15 cellular contexts compared by ENCODE assay signal in genomic region chr1:221419513-221420088, GRCh38.
DNase-seq lines count a peak whose midpoint lies in the region; ATAC-seq and TF ChIP-seq lines count a peak whose summit lies in the region.
"Had no signal": no experiment of that assay in that cellular context is flagged by ENCODE, and none has a peak within 500 bp of the region (broad histone marks: within the 10 kb centered on the region; RNA-seq: fewer than 3 reads in every experiment).

No MANE protein-coding gene starts in this region.

- CTCF ChIA-PET in activated CD8-positive, alpha-beta T cell treated with anti-CD3 and anti-CD28 coated beads for 36 hours (lab: Charles Lee), result no interaction called here

- no peak for TF ChIP-seq CTCF in omental fat pad (IDR thresholded peaks at IDR 0.05)
- no peak for TF ChIP-seq CTCF in activated CD8-positive, alpha-beta T cell treated with anti-CD3 and anti-CD28 coated beads for 36 hours (IDR thresholded peaks at IDR 0.05)

- peak overlapping the region; percentile 23 for H3K27ac ChIP-seq in epithelial cell of prostate
- H3K27ac ChIP-seq: dorsolateral prefrontal cortex, SJSA1, VCaP had no signal

- H3K4me3 Mint-ChIP-seq in activated CD8-positive, alpha-beta T cell treated with anti-CD3 and anti-CD28 coated beads for 36 hours, result no peak overlapping the region
- H3K4me3 Mint-ChIP-seq: CD8-positive, alpha-beta T cell; nephron progenitor cell had no signal

- peak; percentile 96 for ATAC-seq in omental fat pad (ENCODE audit: low FRiP score)
- no peak for ATAC-seq in HG03439 (IDR thresholded peaks at IDR 0.05; ENCODE audit: unreplicated experiment)
- no peak for ATAC-seq in activated CD8-positive, alpha-beta T cell treated with anti-CD3 and anti-CD28 coated beads for 36 hours
- ATAC-seq: CD8-positive, alpha-beta T cell; K562 had no signal

- intact Hi-C loops in activated CD8-positive, alpha-beta T cell treated with anti-CD3 and anti-CD28 coated beads for 36 hours (cut with micrococcal nuclease), result no loop called here

- no peaks in the 10 kb centered on the region for H3K4me1 Mint-ChIP-seq in activated CD8-positive, alpha-beta T cell treated with anti-CD3 and anti-CD28 coated beads for 36 hours (ENCODE audit: low read depth)

- POLR2A ChIA-PET in activated CD8-positive, alpha-beta T cell treated with anti-CD3 and anti-CD28 coated beads for 36 hours (lab: Charles Lee), result no interaction called here

- H3K36me3 Mint-ChIP-seq in activated CD8-positive, alpha-beta T cell treated with anti-CD3 and anti-CD28 coated beads for 36 hours (ENCODE audit: low read depth), result no peaks in the 10 kb centered on the region
- H3K36me3 Mint-ChIP-seq: CD8-positive, alpha-beta T cell had no signal

- peaks cover 19% of the 10 kb centered on the region for H3K27me3 Mint-ChIP-seq in activated CD8-positive, alpha-beta T cell treated with anti-CD3 and anti-CD28 coated beads for 36 hours

- H3K27ac Mint-ChIP-seq in activated CD8-positive, alpha-beta T cell treated with anti-CD3 and anti-CD28 coated beads for 36 hours, result no peak overlapping the region
- H3K27ac Mint-ChIP-seq: CD8-positive, alpha-beta T cell; nephron progenitor cell had no signal

- DNase-seq in Daoy (ENCODE audit: low read depth) (peak; percentile 18), NCI-H226 (peak; percentile 41), epithelial cell of prostate (ENCODE audit: low read depth, low spot score) (peak; percentile 74), omental fat pad (ENCODE audit: low spot score) (no peak), DMS53 (lab: John Stamatoyannopoulos, UW) (no peak), occipital lobe (lab: John Stamatoyannopoulos, UW) (no peak)
- DNase-seq in activated CD8-positive, alpha-beta T cell treated with anti-CD3 and anti-CD28 coated beads for 36 hours, result no peak
- DNase-seq: CD8-positive, alpha-beta T cell; dorsolateral prefrontal cortex; NCI-H2029; nephron progenitor cell had no signal

- H3K9me3 Mint-ChIP-seq in activated CD8-positive, alpha-beta T cell treated with anti-CD3 and anti-CD28 coated beads for 36 hours, result no peaks in the 10 kb centered on the region
- H3K9me3 Mint-ChIP-seq: CD8-positive, alpha-beta T cell had no signal

Comparison
In these comparisons a context has a peak if more than half of its experiments do, and no peak if none do; other contexts are left out.
1. DNase-seq: peak in Daoy (single experiment), NCI-H226 (single experiment) and epithelial cell of prostate (single experiment); none in omental fat pad (single experiment), DMS53 (single experiment), activated CD8-positive, alpha-beta T cell treated with anti-CD3 and anti-CD28 coated beads for 36 hours (single experiment) and occipital lobe (single experiment).